ENCODE assay signal across 1 cellular context in the genomic region with DNA sequence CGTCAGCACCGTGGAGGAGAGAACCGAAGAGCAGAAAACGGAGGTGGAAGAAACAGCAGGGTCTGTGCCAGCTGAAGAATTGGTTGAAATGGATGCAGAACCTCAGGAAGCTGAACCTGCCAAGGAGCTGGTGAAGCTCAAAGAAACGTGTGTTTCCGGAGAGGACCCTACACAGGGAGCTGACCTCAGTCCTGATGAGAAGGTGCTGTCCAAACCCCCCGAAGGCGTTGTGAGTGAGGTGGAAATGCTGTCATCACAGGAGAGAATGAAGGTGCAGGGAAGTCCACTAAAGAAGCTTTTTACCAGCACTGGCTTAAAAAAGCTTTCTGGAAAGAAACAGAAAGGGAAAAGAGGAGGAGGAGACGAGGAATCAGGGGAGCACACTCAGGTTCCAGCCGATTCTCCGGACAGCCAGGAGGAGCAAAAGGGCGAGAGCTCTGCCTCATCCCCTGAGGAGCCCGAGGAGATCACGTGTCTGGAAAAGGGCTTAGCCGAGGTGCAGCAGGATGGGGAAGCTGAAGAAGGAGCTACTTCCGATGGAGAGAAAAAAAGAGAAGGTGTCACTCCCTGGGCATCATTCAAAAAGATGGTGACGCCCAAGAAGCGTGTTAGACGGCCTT.
TF ChIP-seq lines count a peak whose summit lies in the region.

No MANE protein-coding gene starts in this region.

TF ChIP-seq in HepG2, 621 proteins besides CTCF, POLR2A, EP300 and RAD21 (continued from another document):
- no peak for TF ChIP-seq ZBTB4 (CRISPR knock-in tag; IDR thresholded peaks at IDR 0.05; ENCODE audit: borderline replicate concordance)
- TF ChIP-seq ARNT (IDR thresholded peaks at IDR 0.05) = no peak
